ENCODE assay signal across 8 cellular contexts in genomic region chr3:66971891-66972551, GRCh38. TPM values are rescaled to one million over a fixed set of nuclear protein-coding genes. Genes with fewer than 3 reads are reported as not detected.
DNase-seq lines count a peak whose midpoint lies in the region; ATAC-seq, FAIRE-seq and TF ChIP-seq lines count a peak whose summit lies in the region.

No MANE protein-coding gene starts in this region.

- peak; percentile 66 for TF ChIP-seq CTCF in WTC11 (IDR thresholded peaks at IDR 0.05)
- TF ChIP-seq CTCF in keratinocyte (optimal IDR thresholded peaks at IDR 0.05 in 1 of 3, IDR thresholded peaks at IDR 0.05 in 1 of 3, conservative IDR thresholded peaks at IDR 0.05 in 1 of 3; ENCODE audit: extremely low read depth in 1 of 3, insufficient read depth in 2 of 3, low read length in 3 of 3), result peak; percentile 86 to 92 (median 90)

- ATAC-seq in GM18511 (IDR thresholded peaks at IDR 0.05; ENCODE audit: unreplicated experiment) (peak; percentile 99), HG03045 (IDR thresholded peaks at IDR 0.05; ENCODE audit: unreplicated experiment) (peak; percentile 100), WTC11 (peak; percentile 97)

- peak overlapping the region in 2 of 3 experiments; percentile 71 to 72 for H3K4me3 ChIP-seq in keratinocyte (ENCODE audit: control insufficient read depth in 2 of 3, extremely low read depth in 1 of 3, insufficient read depth in 2 of 3, low read depth in 1 of 3, low read length in 3 of 3)

- no peaks in the 10 kb centered on the region for H3K36me3 ChIP-seq in keratinocyte (ENCODE audit: control insufficient read depth in 2 of 2, extremely low read depth in 1 of 2, insufficient read depth in 2 of 2, low read length in 2 of 2)

- H3K27me3 Mint-ChIP-seq in WTC11 (ENCODE audit: low read depth), result peaks cover 12% of the 10 kb centered on the region

- POLR2A ChIA-PET in WTC11 (lab: Charles Lee), result interaction anchor here (1.1 to 2.4 kb wide), 3 partner anchors 10 to 26 kb away, joined by 3 to 8 read pairs (median 4); partner anchors contain the start of gene KBTBD8

- H4K20me1 ChIP-seq in keratinocyte (ENCODE audit: control insufficient read depth, extremely low read depth, insufficient read depth, low read length), result no peaks in the 10 kb centered on the region

- no peak overlapping the region for H3K27ac ChIP-seq in caudate nucleus (ENCODE audit: low read depth, low read length)
- no peak overlapping the region for H3K27ac ChIP-seq in keratinocyte (ENCODE audit: control insufficient read depth, insufficient read depth, low read length)

- no peak overlapping the region for H3K9ac ChIP-seq in keratinocyte (ENCODE audit: control insufficient read depth, extremely low read depth, insufficient read depth, low read length)

- H3K4me1 Mint-ChIP-seq in WTC11, result peaks cover 27% of the 10 kb centered on the region

- peak overlapping the region; percentile 91 for H3K4me2 ChIP-seq in keratinocyte (ENCODE audit: control insufficient read depth, extremely low read depth, insufficient read depth, low read depth, low read length)

- no peaks in the 10 kb centered on the region for H3K9me3 ChIP-seq in keratinocyte (ENCODE audit: control insufficient read depth, low read depth, low read length)

- dilution Hi-C loops in keratinocyte (cut with MboI; ENCODE audit: extremely low pct_ligation_motif_present, low sequenced_read_pairs), result no loop called here

- H3K27me3 ChIP-seq in keratinocyte (ENCODE audit: control insufficient read depth, extremely low read depth, insufficient read depth, low read length), result peaks cover 3% of the 10 kb centered on the region

- H3K79me2 ChIP-seq in keratinocyte (ENCODE audit: control insufficient read depth, insufficient read depth, low read length), result no peaks in the 10 kb centered on the region

- no peak overlapping the region; the same call in 1 of the 2 replicates for H3K27ac Mint-ChIP-seq in WTC11

- H3K9me3 Mint-ChIP-seq in WTC11, result no peaks in the 10 kb centered on the region; the same call in 1 of the 2 replicates

- H3K4me1 ChIP-seq in keratinocyte (ENCODE audit: control insufficient read depth, extremely low read depth, insufficient read depth, low read length), result peaks cover 4% of the 10 kb centered on the region

- peak; percentile 87 for FAIRE-seq in keratinocyte (lab: Jason Lieb, UNC)

- peak overlapping the region; percentile 36 for H3K4me3 Mint-ChIP-seq in WTC11

- H3K9me1 ChIP-seq in keratinocyte (ENCODE audit: control insufficient read depth, extremely low read depth, insufficient read depth, low read length), result no peaks in the 10 kb centered on the region

- in situ Hi-C loops in ACHN (cut with HindIII; ENCODE audit: low pct_ligation_motif_present, low pct_unique_long_range_greater_than_20kb, low sequenced_read_pairs), result no loop called here

- CTCF ChIA-PET in WTC11 (lab: Charles Lee), result interaction anchor here (0.6 to 5.3 kb wide), 37 partner anchors 10 to 1960 kb away, joined by 3 to 62 read pairs (median 5); partner anchors contain the start of genes KBTBD8 and TAFA4

- peak overlapping the region; percentile 85 for H2AFZ ChIP-seq in keratinocyte (ENCODE audit: control insufficient read depth, low read length)

- DNase-seq in ACHN (peak; percentile 68), NCI-H2171 (lab: John Stamatoyannopoulos, UW) (peak; percentile 27), WTC11 (ENCODE audit: low spot score) (peak; percentile 81), caudate nucleus (lab: John Stamatoyannopoulos, UW) (peak in 57 of 61 donors; percentile 0 to 71 (median 27)), keratinocyte (ENCODE audit: low read depth, low spot score) (no peak)
- peak; percentile 35 to 60 for DNase-seq in stimulated activated CD4-positive, alpha-beta T cell treated with anti-CD3 and anti-CD28 coated beads, Interleukin-15, amount 100 ng/mL, for 48 hours (ENCODE audit: low read depth in 2 of 2)

- H3K36me3 Mint-ChIP-seq in WTC11, result no peaks in the 10 kb centered on the region

TF ChIP-seq in WTC11, 78 proteins besides CTCF, POLR2A, EP300 and RAD21:
- no peak for TF ChIP-seq MXD4 (CRISPR knock-in tag; IDR thresholded peaks at IDR 0.05; ENCODE audit: borderline replicate concordance)
- TF ChIP-seq, protein P1, sequence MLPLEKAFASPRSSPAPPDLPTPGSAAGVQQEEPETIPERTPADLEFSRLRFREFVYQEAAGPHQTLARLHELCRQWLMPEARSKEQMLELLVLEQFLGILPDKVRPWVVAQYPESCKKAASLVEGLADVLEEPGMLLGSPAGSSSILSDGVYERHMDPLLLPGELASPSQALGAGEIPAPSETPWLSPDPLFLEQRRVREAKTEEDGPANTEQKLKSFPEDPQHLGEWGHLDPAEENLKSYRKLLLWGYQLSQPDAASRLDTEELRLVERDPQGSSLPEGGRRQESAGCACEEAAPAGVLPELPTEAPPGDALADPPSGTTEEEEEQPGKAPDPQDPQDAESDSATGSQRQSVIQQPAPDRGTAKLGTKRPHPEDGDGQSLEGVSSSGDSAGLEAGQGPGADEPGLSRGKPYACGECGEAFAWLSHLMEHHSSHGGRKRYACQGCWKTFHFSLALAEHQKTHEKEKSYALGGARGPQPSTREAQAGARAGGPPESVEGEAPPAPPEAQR (CRISPR knock-in tag; IDR thresholded peaks at IDR 0.05), result peak; percentile 27; the same call in 1 of the 2 replicates

RNA-seq across cellular contexts. Expression of gene KBTBD8, which starts 26.1 kb away (rescaled TPM):
- 14.5 to 15.7 TPM (median 15.0 TPM) in 3 replicates for total RNA-seq in WTC11 (2021)
- 4.2 to 7.5 TPM (median 5.2 TPM) in 3 replicates for polyA plus RNA-seq in keratinocyte
- polyA plus RNA-seq in keratinocyte (2011; ENCODE audit: low read depth), result 5.1 TPM
- 1.3 and 3.7 TPM in 2 replicates for polyA plus RNA-seq in keratinocyte (2011; cell fraction: cytosol; rRNA removed)
- 5.3 and 5.7 TPM in 2 replicates for polyA plus RNA-seq in keratinocyte (2011; cell fraction: nucleus; rRNA removed)
- 3.2 and 4.3 TPM in 2 replicates for polyA plus RNA-seq in keratinocyte (2012; ENCODE audit: low replicate concordance)
- 1.1 to 20.3 TPM (median 7.9 TPM) in 3 replicates for polyA minus RNA-seq in keratinocyte
- polyA minus RNA-seq in keratinocyte (2011; cell fraction: cytosol; rRNA and poly(A)+ RNA removed), result 3.6 TPM
- 8.2 and 11.2 TPM in 2 replicates for polyA minus RNA-seq in keratinocyte (2011; cell fraction: nucleus; rRNA and poly(A)+ RNA removed)
